Comparison of ENCODE assay signal across 39 cellular contexts in genomic region chr3:35413483-35413882, GRCh38.
"Had no signal": no experiment of that assay in that cellular context is flagged by ENCODE, and none has a peak within 500 bp of the region (broad histone marks: within the 10 kb centered on the region; RNA-seq: fewer than 3 reads in every experiment).

No MANE protein-coding gene starts in this region.

- H3K36me3 Mint-ChIP-seq: activated CD8-positive, alpha-beta memory T cell treated with anti-CD3 and anti-CD28 coated beads, Interleukin-2, amount 10 ng/mL, durations not matched to agents 7 days and 5 days; activated naive CD4-positive, alpha-beta T cell treated with anti-CD3 and anti-CD28 coated beads, Interleukin-2, amount 10 ng/mL, durations not matched to agents 7 days and 5 days; activated naive CD4-positive, alpha-beta T cell treated with anti-CD3 and anti-CD28 coated beads, Interleukin-2, amount 50 U/mL, for 24 hours; activated naive CD8-positive, alpha-beta T cell; activated naive CD8-positive, alpha-beta T cell treated with anti-CD3 and anti-CD28 coated beads, Interleukin-2, amount 10 ng/mL, durations not matched to agents 7 days and 5 days; brain; WTC11 had no signal

- H3K4me3 Mint-ChIP-seq: activated CD4-positive, alpha-beta memory T cell treated with anti-CD3 and anti-CD28 coated beads, Interleukin-2, amount 10 ng/mL, durations not matched to agents 7 days and 5 days; activated CD4-positive, alpha-beta T cell treated with anti-CD3 and anti-CD28 coated beads for 36 hours; activated CD4-positive, alpha-beta T cell treated with anti-CD3 and anti-CD28 coated beads, Interleukin-2, amount 10 ng/mL, durations not matched to agents 7 days and 5 days; activated CD8-positive, alpha-beta memory T cell treated with anti-CD3 and anti-CD28 coated beads, Interleukin-2, amount 10 ng/mL, durations not matched to agents 7 days and 5 days; activated CD8-positive, alpha-beta T cell treated with anti-CD3 and anti-CD28 coated beads, Interleukin-2, amount 10 ng/mL, durations not matched to agents 7 days and 5 days; activated naive CD4-positive, alpha-beta T cell treated with anti-CD3 and anti-CD28 coated beads, Interleukin-2, amount 10 ng/mL, durations not matched to agents 7 days and 5 days; activated naive CD4-positive, alpha-beta T cell treated with anti-CD3 and anti-CD28 coated beads, Interleukin-2, amount 50 U/mL, for 24 hours; activated naive CD8-positive, alpha-beta T cell; activated naive CD8-positive, alpha-beta T cell treated with anti-CD3 and anti-CD28 coated beads, Interleukin-2, amount 10 ng/mL, durations not matched to agents 7 days and 5 days; activated naive CD8-positive, alpha-beta T cell treated with anti-CD3 and anti-CD28 coated beads, Interleukin-2, amount 50 U/mL, for 24 hours; activated T-cell treated with anti-CD3 and anti-CD28 coated beads, Interleukin-2, amount 50 U/mL, for 24 hours; brain; central memory CD8-positive, alpha-beta T cell; T-helper 1 cell treated with Interleukin-12 subunit alpha and Interleukin-12 subunit beta and Interleukin-4 antibody, amounts not matched to agents 30 μg/mL and 1 μg/mL, for 36 hours; T-helper 2 cell treated with Interferon-gamma antibody and Interleukin-4, amounts not matched to agents 5 μg/mL and 100 μg/mL, for 36 hours; WTC11 had no signal

- H3K4me1 ChIP-seq: ascending aorta had no signal

- H3K27ac ChIP-seq: ascending aorta, cardiac muscle cell, VCaP had no signal

- ATAC-seq: activated CD4-positive, alpha-beta T cell treated with anti-CD3 and anti-CD28 coated beads for 36 hours; activated CD4-positive, CD25-positive, alpha-beta regulatory T cell treated with anti-CD3 and anti-CD28 coated beads, Interleukin-2, amount 50 U/mL, for 24 hours; activated CD8-positive, alpha-beta memory T cell treated with anti-CD3 and anti-CD28 coated beads, Interleukin-2, amount 10 ng/mL, durations not matched to agents 7 days and 5 days; activated CD8-positive, alpha-beta T cell treated with anti-CD3 and anti-CD28 coated beads, Interleukin-2, amount 10 ng/mL, durations not matched to agents 7 days and 5 days; activated naive CD8-positive, alpha-beta T cell treated with anti-CD3 and anti-CD28 coated beads, Interleukin-2, amount 50 U/mL, for 24 hours; WTC11 had no signal

- H3K36me3 ChIP-seq: ascending aorta, cardiac muscle cell had no signal

- H3K9me3 Mint-ChIP-seq: activated CD4-positive, alpha-beta T cell treated with anti-CD3 and anti-CD28 coated beads, Interleukin-2, amount 10 ng/mL, durations not matched to agents 7 days and 5 days; activated naive CD4-positive, alpha-beta T cell treated with anti-CD3 and anti-CD28 coated beads, Interleukin-2, amount 50 U/mL, for 24 hours; activated naive CD8-positive, alpha-beta T cell treated with anti-CD3 and anti-CD28 coated beads, Interleukin-2, amount 10 ng/mL, durations not matched to agents 7 days and 5 days; activated T-helper 2 cell treated with anti-CD3 and anti-CD28 coated beads, Interferon-gamma antibody, Interleukin-2, Interleukin-4, amounts not matched to agents 10 μg/mL and 5 μg/mL and 100 μg/mL, durations not matched to agents 14 hours and 24 hours and 36 hours; brain; T-helper 1 cell treated with Interleukin-12 subunit alpha and Interleukin-12 subunit beta and Interleukin-4 antibody, amounts not matched to agents 30 μg/mL and 1 μg/mL, for 36 hours; T-helper 2 cell treated with Interferon-gamma antibody and Interleukin-4, amounts not matched to agents 5 μg/mL and 100 μg/mL, for 36 hours; WTC11 had no signal

- H3K4me3 ChIP-seq: ascending aorta, cardiac muscle cell had no signal

- H3K27ac Mint-ChIP-seq: activated CD4-positive, alpha-beta memory T cell treated with anti-CD3 and anti-CD28 coated beads, Interleukin-2, amount 10 ng/mL, durations not matched to agents 7 days and 5 days; activated CD4-positive, alpha-beta T cell treated with anti-CD3 and anti-CD28 coated beads for 36 hours; activated CD4-positive, alpha-beta T cell treated with anti-CD3 and anti-CD28 coated beads, Interleukin-2, amount 10 ng/mL, durations not matched to agents 7 days and 5 days; activated CD8-positive, alpha-beta memory T cell treated with anti-CD3 and anti-CD28 coated beads, Interleukin-2, amount 10 ng/mL, durations not matched to agents 7 days and 5 days; activated CD8-positive, alpha-beta T cell treated with anti-CD3 and anti-CD28 coated beads, Interleukin-2, amount 10 ng/mL, durations not matched to agents 7 days and 5 days; activated naive CD4-positive, alpha-beta T cell treated with anti-CD3 and anti-CD28 coated beads, Interleukin-2, amount 10 ng/mL, durations not matched to agents 7 days and 5 days; activated naive CD4-positive, alpha-beta T cell treated with anti-CD3 and anti-CD28 coated beads, Interleukin-2, amount 50 U/mL, for 24 hours; activated naive CD8-positive, alpha-beta T cell; activated naive CD8-positive, alpha-beta T cell treated with anti-CD3 and anti-CD28 coated beads, Interleukin-2, amount 10 ng/mL, durations not matched to agents 7 days and 5 days; activated naive CD8-positive, alpha-beta T cell treated with anti-CD3 and anti-CD28 coated beads, Interleukin-2, amount 50 U/mL, for 24 hours; activated T-cell treated with anti-CD3 and anti-CD28 coated beads, Interleukin-2, amount 50 U/mL, for 24 hours; activated T-helper 2 cell treated with anti-CD3 and anti-CD28 coated beads, Interferon-gamma antibody, Interleukin-2, Interleukin-4, amounts not matched to agents 10 μg/mL and 5 μg/mL and 100 μg/mL, durations not matched to agents 14 hours and 24 hours and 36 hours; brain; T-helper 1 cell treated with Interleukin-12 subunit alpha and Interleukin-12 subunit beta and Interleukin-4 antibody, amounts not matched to agents 30 μg/mL and 1 μg/mL, for 36 hours; T-helper 2 cell treated with Interferon-gamma antibody and Interleukin-4, amounts not matched to agents 5 μg/mL and 100 μg/mL, for 36 hours; WTC11 had no signal

- H3K27me3 ChIP-seq: ascending aorta, cardiac muscle cell had no signal

- DNase-seq: activated CD4-positive, alpha-beta memory T cell treated with anti-CD3 and anti-CD28 coated beads, Interleukin-2, amount 10 ng/mL, durations not matched to agents 7 days and 5 days; activated CD4-positive, alpha-beta T cell treated with anti-CD3 and anti-CD28 coated beads for 1 hour; activated CD4-positive, alpha-beta T cell treated with anti-CD3 and anti-CD28 coated beads for 36 hours; activated CD4-positive, alpha-beta T cell treated with anti-CD3 and anti-CD28 coated beads for 48 hours; activated CD4-positive, alpha-beta T cell treated with anti-CD3 and anti-CD28 coated beads, Interleukin-2, amount 10 ng/mL, durations not matched to agents 7 days and 5 days; activated CD4-positive, alpha-beta T cell treated with anti-CD3 and anti-CD28 coated beads, Interleukin-2, amount 50 U/mL, for 48 hours; activated CD4-positive, CD25-positive, alpha-beta regulatory T cell; activated CD8-positive, alpha-beta memory T cell treated with anti-CD3 and anti-CD28 coated beads for 24 hours; activated CD8-positive, alpha-beta memory T cell treated with anti-CD3 and anti-CD28 coated beads, Interleukin-2, amount 10 ng/mL, durations not matched to agents 7 days and 5 days; activated CD8-positive, alpha-beta memory T cell treated with anti-CD3 and anti-CD28 coated beads, Interleukin-2, amount 50 U/mL, for 48 hours; activated CD8-positive, alpha-beta T cell treated with anti-CD3 and anti-CD28 coated beads, Interleukin-2, amount 10 ng/mL, durations not matched to agents 7 days and 5 days; activated effector memory CD4-positive, alpha-beta T cell treated with Interleukin-2 at 50 U/mL for 16 hours; activated gamma-delta T cell; activated naive CD4-positive, alpha-beta T cell treated with anti-CD3 and anti-CD28 coated beads, Interleukin-2, amount 10 ng/mL, durations not matched to agents 7 days and 5 days; activated naive CD4-positive, alpha-beta T cell treated with Interleukin-2 at 50 U/mL for 16 hours; activated naive CD8-positive, alpha-beta T cell treated with anti-CD3 and anti-CD28 coated beads, Interleukin-2, amount 10 ng/mL, durations not matched to agents 7 days and 5 days; activated naive CD8-positive, alpha-beta T cell treated with anti-CD3 and anti-CD28 coated beads, Interleukin-2, amount 50 U/mL, for 24 hours; activated T-cell treated with anti-CD3 and anti-CD28 coated beads, Interleukin-2, amount 50 U/mL, for 24 hours; activated T-cell treated with anti-CD3 and anti-CD28 coated beads, Interleukin-2, amount 50 U/mL, for 48 hours; anterior cingulate cortex; caudate nucleus; cerebellar nuclear complex; T-helper 1 cell; T-helper 2 cell; T-helper 9 cell had no signal

- H3K4me1 Mint-ChIP-seq: activated CD4-positive, alpha-beta memory T cell treated with anti-CD3 and anti-CD28 coated beads, Interleukin-2, amount 10 ng/mL, durations not matched to agents 7 days and 5 days; activated CD4-positive, alpha-beta T cell treated with anti-CD3 and anti-CD28 coated beads for 36 hours; activated CD4-positive, alpha-beta T cell treated with anti-CD3 and anti-CD28 coated beads, Interleukin-2, amount 10 ng/mL, durations not matched to agents 7 days and 5 days; activated CD8-positive, alpha-beta memory T cell treated with anti-CD3 and anti-CD28 coated beads, Interleukin-2, amount 10 ng/mL, durations not matched to agents 7 days and 5 days; activated naive CD4-positive, alpha-beta T cell treated with anti-CD3 and anti-CD28 coated beads, Interleukin-2, amount 10 ng/mL, durations not matched to agents 7 days and 5 days; activated naive CD4-positive, alpha-beta T cell treated with anti-CD3 and anti-CD28 coated beads, Interleukin-2, amount 50 U/mL, for 24 hours; activated naive CD8-positive, alpha-beta T cell treated with anti-CD3 and anti-CD28 coated beads, Interleukin-2, amount 10 ng/mL, durations not matched to agents 7 days and 5 days; activated naive CD8-positive, alpha-beta T cell treated with anti-CD3 and anti-CD28 coated beads, Interleukin-2, amount 50 U/mL, for 24 hours; brain; central memory CD8-positive, alpha-beta T cell; WTC11 had no signal

- FAIRE-seq: bronchial epithelial cell, TTC549 had no signal

- H3K9me3 ChIP-seq: ascending aorta had no signal

- H3K27me3 Mint-ChIP-seq: activated CD4-positive, alpha-beta memory T cell treated with anti-CD3 and anti-CD28 coated beads, Interleukin-2, amount 10 ng/mL, durations not matched to agents 7 days and 5 days; activated CD4-positive, alpha-beta T cell treated with anti-CD3 and anti-CD28 coated beads for 36 hours; activated CD4-positive, alpha-beta T cell treated with anti-CD3 and anti-CD28 coated beads, Interleukin-2, amount 10 ng/mL, durations not matched to agents 7 days and 5 days; activated CD8-positive, alpha-beta memory T cell treated with anti-CD3 and anti-CD28 coated beads, Interleukin-2, amount 10 ng/mL, durations not matched to agents 7 days and 5 days; activated naive CD4-positive, alpha-beta T cell treated with anti-CD3 and anti-CD28 coated beads, Interleukin-2, amount 10 ng/mL, durations not matched to agents 7 days and 5 days; activated naive CD4-positive, alpha-beta T cell treated with anti-CD3 and anti-CD28 coated beads, Interleukin-2, amount 50 U/mL, for 24 hours; activated naive CD8-positive, alpha-beta T cell; activated naive CD8-positive, alpha-beta T cell treated with anti-CD3 and anti-CD28 coated beads, Interleukin-2, amount 10 ng/mL, durations not matched to agents 7 days and 5 days; activated naive CD8-positive, alpha-beta T cell treated with anti-CD3 and anti-CD28 coated beads, Interleukin-2, amount 50 U/mL, for 24 hours; activated T-cell treated with anti-CD3 and anti-CD28 coated beads, Interleukin-2, amount 50 U/mL, for 24 hours; brain; central memory CD8-positive, alpha-beta T cell had no signal
